ENCODE assay signal across 1 cellular context in the genomic region with DNA sequence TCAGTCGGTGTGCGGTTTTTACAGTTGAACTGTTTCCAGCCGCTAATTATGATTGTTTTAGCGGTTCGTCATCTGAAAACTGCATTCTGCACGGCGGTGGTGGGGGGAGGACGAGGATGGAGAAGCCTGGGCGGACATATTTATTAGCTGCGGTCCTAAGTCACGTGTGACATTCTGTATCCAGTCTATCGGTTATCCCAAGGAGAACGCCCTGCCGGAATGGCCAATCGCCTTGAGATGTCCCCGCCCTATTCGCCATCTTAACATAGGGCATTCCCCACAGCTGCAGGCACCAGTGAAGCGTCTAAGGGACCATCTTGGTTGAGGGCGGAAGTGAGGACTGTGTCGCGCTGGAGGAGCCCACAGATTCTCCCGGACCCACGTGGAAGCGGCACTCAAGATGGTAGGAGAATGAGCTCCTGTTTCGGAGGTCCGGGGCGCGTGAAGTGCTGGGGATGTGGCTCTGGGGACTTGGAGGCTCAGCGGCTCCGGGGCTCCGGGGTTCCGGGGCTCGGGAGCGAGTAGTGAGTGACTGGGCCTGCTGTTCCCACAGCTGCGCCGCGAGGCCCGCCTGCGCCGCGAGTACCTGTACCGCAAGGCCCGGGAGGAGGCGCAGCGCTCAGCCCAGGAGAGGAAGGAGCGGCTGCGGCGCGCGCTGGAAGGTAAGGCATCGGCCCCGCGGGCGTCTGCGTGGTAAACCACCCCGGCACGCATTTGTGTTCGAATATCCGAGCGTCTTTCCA.
TF ChIP-seq lines count a peak whose summit lies in the region.

A gene with protein sequence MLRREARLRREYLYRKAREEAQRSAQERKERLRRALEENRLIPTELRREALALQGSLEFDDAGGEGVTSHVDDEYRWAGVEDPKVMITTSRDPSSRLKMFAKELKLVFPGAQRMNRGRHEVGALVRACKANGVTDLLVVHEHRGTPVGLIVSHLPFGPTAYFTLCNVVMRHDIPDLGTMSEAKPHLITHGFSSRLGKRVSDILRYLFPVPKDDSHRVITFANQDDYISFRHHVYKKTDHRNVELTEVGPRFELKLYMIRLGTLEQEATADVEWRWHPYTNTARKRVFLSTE (plus strand): TSS at position 365 of the 743 bp plus-strand sequence. CDS start 36 bp downstream, at position 401.

TF ChIP-seq in K562, 482 proteins besides CTCF, POLR2A, EP300 and RAD21 (continued from another document and continues in another):
- TF ChIP-seq, protein P1, sequence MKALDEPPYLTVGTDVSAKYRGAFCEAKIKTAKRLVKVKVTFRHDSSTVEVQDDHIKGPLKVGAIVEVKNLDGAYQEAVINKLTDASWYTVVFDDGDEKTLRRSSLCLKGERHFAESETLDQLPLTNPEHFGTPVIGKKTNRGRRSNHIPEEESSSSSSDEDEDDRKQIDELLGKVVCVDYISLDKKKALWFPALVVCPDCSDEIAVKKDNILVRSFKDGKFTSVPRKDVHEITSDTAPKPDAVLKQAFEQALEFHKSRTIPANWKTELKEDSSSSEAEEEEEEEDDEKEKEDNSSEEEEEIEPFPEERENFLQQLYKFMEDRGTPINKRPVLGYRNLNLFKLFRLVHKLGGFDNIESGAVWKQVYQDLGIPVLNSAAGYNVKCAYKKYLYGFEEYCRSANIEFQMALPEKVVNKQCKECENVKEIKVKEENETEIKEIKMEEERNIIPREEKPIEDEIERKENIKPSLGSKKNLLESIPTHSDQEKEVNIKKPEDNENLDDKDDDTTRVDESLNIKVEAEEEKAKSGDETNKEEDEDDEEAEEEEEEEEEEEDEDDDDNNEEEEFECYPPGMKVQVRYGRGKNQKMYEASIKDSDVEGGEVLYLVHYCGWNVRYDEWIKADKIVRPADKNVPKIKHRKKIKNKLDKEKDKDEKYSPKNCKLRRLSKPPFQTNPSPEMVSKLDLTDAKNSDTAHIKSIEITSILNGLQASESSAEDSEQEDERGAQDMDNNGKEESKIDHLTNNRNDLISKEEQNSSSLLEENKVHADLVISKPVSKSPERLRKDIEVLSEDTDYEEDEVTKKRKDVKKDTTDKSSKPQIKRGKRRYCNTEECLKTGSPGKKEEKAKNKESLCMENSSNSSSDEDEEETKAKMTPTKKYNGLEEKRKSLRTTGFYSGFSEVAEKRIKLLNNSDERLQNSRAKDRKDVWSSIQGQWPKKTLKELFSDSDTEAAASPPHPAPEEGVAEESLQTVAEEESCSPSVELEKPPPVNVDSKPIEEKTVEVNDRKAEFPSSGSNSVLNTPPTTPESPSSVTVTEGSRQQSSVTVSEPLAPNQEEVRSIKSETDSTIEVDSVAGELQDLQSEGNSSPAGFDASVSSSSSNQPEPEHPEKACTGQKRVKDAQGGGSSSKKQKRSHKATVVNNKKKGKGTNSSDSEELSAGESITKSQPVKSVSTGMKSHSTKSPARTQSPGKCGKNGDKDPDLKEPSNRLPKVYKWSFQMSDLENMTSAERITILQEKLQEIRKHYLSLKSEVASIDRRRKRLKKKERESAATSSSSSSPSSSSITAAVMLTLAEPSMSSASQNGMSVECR (CRISPR knock-in tag; IDR thresholded peaks at IDR 0.05): peak; percentile 99
- TF ChIP-seq PHB (CRISPR knock-in tag; IDR thresholded peaks at IDR 0.05) (no peak), ZNF830 (CRISPR knock-in tag; IDR thresholded peaks at IDR 0.05) (no peak), ILF3 (IDR thresholded peaks at IDR 0.05; ENCODE audit: borderline replicate concordance) (no peak), E2F3 (CRISPR knock-in tag; IDR thresholded peaks at IDR 0.05) (peak; percentile 59; the same call in 1 of the 2 replicates), RBM14 (IDR thresholded peaks at IDR 0.05; ENCODE audit: borderline replicate concordance, insufficient read depth, low read depth, low read length) (no peak), JUND (IDR thresholded peaks at IDR 0.05; ENCODE audit: borderline replicate concordance, low read depth, low read length) (peak; percentile 39; the same call in 1 of the 2 replicates), JUND (tag; IDR thresholded peaks at IDR 0.05; ENCODE audit: borderline replicate concordance, low read depth, low read length) (peak; percentile 38; the same call in 1 of the 3 replicates), ZFP1 (CRISPR knock-in tag; IDR thresholded peaks at IDR 0.05) (no peak), STAG1 (CRISPR knock-in tag; IDR thresholded peaks at IDR 0.05; ENCODE audit: borderline replicate concordance) (no peak), HNRNPLL (IDR thresholded peaks at IDR 0.05; ENCODE audit: low read depth, low read length, poor library complexity, severe bottlenecking) (peak; percentile 57), CHD4 (IDR thresholded peaks at IDR 0.05; ENCODE audit: insufficient read depth, insufficient replicate concordance, low read depth, low read length, poor library complexity, severe bottlenecking) (no peak), OTX1 (CRISPR knock-in tag; IDR thresholded peaks at IDR 0.05) (no peak), TARDBP (IDR thresholded peaks at IDR 0.05) (peak; percentile 87; the same call in 1 of the 2 replicates), PML (IDR thresholded peaks at IDR 0.05; ENCODE audit: low read length) (peak; percentile 26; the same call in 1 of the 2 replicates), NCOA4 (IDR thresholded peaks at IDR 0.05; ENCODE audit: partially characterized antibody) (no peak), FOXP1 (CRISPR knock-in tag; IDR thresholded peaks at IDR 0.05) (peak; percentile 96; the same call in 1 of the 2 replicates)
- TF ChIP-seq, protein P2, sequence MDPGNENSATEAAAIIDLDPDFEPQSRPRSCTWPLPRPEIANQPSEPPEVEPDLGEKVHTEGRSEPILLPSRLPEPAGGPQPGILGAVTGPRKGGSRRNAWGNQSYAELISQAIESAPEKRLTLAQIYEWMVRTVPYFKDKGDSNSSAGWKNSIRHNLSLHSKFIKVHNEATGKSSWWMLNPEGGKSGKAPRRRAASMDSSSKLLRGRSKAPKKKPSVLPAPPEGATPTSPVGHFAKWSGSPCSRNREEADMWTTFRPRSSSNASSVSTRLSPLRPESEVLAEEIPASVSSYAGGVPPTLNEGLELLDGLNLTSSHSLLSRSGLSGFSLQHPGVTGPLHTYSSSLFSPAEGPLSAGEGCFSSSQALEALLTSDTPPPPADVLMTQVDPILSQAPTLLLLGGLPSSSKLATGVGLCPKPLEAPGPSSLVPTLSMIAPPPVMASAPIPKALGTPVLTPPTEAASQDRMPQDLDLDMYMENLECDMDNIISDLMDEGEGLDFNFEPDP (CRISPR knock-in tag; IDR thresholded peaks at IDR 0.05): no peak
- TF ChIP-seq, protein P3, sequence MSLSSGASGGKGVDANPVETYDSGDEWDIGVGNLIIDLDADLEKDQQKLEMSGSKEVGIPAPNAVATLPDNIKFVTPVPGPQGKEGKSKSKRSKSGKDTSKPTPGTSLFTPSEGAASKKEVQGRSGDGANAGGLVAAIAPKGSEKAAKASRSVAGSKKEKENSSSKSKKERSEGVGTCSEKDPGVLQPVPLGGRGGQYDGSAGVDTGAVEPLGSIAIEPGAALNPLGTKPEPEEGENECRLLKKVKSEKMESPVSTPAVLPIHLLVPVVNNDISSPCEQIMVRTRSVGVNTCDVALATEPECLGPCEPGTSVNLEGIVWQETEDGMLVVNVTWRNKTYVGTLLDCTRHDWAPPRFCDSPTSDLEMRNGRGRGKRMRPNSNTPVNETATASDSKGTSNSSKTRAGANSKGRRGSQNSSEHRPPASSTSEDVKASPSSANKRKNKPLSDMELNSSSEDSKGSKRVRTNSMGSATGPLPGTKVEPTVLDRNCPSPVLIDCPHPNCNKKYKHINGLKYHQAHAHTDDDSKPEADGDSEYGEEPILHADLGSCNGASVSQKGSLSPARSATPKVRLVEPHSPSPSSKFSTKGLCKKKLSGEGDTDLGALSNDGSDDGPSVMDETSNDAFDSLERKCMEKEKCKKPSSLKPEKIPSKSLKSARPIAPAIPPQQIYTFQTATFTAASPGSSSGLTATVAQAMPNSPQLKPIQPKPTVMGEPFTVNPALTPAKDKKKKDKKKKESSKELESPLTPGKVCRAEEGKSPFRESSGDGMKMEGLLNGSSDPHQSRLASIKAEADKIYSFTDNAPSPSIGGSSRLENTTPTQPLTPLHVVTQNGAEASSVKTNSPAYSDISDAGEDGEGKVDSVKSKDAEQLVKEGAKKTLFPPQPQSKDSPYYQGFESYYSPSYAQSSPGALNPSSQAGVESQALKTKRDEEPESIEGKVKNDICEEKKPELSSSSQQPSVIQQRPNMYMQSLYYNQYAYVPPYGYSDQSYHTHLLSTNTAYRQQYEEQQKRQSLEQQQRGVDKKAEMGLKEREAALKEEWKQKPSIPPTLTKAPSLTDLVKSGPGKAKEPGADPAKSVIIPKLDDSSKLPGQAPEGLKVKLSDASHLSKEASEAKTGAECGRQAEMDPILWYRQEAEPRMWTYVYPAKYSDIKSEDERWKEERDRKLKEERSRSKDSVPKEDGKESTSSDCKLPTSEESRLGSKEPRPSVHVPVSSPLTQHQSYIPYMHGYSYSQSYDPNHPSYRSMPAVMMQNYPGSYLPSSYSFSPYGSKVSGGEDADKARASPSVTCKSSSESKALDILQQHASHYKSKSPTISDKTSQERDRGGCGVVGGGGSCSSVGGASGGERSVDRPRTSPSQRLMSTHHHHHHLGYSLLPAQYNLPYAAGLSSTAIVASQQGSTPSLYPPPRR (CRISPR knock-in tag; IDR thresholded peaks at IDR 0.05; ENCODE audit: borderline replicate concordance): no peak
- TF ChIP-seq, protein P4, sequence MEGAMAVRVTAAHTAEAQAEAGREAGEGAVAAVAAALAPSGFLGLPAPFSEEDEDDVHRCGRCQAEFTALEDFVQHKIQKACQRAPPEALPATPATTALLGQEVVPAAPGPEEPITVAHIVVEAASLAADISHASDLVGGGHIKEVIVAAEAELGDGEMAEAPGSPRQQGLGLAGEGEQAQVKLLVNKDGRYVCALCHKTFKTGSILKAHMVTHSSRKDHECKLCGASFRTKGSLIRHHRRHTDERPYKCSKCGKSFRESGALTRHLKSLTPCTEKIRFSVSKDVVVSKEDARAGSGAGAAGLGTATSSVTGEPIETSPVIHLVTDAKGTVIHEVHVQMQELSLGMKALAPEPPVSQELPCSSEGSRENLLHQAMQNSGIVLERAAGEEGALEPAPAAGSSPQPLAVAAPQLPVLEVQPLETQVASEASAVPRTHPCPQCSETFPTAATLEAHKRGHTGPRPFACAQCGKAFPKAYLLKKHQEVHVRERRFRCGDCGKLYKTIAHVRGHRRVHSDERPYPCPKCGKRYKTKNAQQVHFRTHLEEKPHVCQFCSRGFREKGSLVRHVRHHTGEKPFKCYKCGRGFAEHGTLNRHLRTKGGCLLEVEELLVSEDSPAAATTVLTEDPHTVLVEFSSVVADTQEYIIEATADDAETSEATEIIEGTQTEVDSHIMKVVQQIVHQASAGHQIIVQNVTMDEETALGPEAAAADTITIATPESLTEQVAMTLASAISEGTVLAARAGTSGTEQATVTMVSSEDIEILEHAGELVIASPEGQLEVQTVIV (CRISPR knock-in tag; IDR thresholded peaks at IDR 0.05; ENCODE audit: borderline replicate concordance): no peak
- TF ChIP-seq, protein P5, sequence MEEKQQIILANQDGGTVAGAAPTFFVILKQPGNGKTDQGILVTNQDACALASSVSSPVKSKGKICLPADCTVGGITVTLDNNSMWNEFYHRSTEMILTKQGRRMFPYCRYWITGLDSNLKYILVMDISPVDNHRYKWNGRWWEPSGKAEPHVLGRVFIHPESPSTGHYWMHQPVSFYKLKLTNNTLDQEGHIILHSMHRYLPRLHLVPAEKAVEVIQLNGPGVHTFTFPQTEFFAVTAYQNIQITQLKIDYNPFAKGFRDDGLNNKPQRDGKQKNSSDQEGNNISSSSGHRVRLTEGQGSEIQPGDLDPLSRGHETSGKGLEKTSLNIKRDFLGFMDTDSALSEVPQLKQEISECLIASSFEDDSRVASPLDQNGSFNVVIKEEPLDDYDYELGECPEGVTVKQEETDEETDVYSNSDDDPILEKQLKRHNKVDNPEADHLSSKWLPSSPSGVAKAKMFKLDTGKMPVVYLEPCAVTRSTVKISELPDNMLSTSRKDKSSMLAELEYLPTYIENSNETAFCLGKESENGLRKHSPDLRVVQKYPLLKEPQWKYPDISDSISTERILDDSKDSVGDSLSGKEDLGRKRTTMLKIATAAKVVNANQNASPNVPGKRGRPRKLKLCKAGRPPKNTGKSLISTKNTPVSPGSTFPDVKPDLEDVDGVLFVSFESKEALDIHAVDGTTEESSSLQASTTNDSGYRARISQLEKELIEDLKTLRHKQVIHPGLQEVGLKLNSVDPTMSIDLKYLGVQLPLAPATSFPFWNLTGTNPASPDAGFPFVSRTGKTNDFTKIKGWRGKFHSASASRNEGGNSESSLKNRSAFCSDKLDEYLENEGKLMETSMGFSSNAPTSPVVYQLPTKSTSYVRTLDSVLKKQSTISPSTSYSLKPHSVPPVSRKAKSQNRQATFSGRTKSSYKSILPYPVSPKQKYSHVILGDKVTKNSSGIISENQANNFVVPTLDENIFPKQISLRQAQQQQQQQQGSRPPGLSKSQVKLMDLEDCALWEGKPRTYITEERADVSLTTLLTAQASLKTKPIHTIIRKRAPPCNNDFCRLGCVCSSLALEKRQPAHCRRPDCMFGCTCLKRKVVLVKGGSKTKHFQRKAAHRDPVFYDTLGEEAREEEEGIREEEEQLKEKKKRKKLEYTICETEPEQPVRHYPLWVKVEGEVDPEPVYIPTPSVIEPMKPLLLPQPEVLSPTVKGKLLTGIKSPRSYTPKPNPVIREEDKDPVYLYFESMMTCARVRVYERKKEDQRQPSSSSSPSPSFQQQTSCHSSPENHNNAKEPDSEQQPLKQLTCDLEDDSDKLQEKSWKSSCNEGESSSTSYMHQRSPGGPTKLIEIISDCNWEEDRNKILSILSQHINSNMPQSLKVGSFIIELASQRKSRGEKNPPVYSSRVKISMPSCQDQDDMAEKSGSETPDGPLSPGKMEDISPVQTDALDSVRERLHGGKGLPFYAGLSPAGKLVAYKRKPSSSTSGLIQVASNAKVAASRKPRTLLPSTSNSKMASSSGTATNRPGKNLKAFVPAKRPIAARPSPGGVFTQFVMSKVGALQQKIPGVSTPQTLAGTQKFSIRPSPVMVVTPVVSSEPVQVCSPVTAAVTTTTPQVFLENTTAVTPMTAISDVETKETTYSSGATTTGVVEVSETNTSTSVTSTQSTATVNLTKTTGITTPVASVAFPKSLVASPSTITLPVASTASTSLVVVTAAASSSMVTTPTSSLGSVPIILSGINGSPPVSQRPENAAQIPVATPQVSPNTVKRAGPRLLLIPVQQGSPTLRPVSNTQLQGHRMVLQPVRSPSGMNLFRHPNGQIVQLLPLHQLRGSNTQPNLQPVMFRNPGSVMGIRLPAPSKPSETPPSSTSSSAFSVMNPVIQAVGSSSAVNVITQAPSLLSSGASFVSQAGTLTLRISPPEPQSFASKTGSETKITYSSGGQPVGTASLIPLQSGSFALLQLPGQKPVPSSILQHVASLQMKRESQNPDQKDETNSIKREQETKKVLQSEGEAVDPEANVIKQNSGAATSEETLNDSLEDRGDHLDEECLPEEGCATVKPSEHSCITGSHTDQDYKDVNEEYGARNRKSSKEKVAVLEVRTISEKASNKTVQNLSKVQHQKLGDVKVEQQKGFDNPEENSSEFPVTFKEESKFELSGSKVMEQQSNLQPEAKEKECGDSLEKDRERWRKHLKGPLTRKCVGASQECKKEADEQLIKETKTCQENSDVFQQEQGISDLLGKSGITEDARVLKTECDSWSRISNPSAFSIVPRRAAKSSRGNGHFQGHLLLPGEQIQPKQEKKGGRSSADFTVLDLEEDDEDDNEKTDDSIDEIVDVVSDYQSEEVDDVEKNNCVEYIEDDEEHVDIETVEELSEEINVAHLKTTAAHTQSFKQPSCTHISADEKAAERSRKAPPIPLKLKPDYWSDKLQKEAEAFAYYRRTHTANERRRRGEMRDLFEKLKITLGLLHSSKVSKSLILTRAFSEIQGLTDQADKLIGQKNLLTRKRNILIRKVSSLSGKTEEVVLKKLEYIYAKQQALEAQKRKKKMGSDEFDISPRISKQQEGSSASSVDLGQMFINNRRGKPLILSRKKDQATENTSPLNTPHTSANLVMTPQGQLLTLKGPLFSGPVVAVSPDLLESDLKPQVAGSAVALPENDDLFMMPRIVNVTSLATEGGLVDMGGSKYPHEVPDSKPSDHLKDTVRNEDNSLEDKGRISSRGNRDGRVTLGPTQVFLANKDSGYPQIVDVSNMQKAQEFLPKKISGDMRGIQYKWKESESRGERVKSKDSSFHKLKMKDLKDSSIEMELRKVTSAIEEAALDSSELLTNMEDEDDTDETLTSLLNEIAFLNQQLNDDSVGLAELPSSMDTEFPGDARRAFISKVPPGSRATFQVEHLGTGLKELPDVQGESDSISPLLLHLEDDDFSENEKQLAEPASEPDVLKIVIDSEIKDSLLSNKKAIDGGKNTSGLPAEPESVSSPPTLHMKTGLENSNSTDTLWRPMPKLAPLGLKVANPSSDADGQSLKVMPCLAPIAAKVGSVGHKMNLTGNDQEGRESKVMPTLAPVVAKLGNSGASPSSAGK (IDR thresholded peaks at IDR 0.05): 0 out of 2 replicates have a peak, but pooled peaks have one; percentile 43
